In the genomic region with DNA sequence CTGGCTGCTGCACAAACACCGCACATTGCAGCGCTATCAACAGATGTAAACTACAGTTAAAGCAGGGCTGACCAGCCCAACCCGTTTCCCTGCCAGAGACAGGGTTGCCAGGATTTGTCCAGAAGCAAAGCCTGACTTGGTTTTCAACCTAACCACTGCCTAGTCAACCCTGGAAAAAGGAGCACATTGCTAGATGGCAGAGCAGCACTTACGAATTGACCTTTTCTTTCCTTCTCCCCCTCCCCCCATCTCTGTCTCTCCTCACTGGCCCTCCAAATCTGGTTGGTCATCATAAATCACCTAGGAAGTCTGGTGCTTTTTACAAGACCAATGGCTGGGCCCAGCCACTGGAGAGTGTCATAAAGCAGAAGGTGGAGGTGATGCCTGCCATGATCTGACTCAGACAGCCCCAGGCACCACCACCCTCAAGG, we compare ENCODE assay signal across 35 cellular contexts. TPM values are rescaled to one million over a fixed set of nuclear protein-coding genes. Genes with fewer than 3 reads are reported as not detected.
DNase-seq lines count a peak whose midpoint lies in the region; ATAC-seq and TF ChIP-seq lines count a peak whose summit lies in the region.
"Had no signal": no experiment of that assay in that cellular context is flagged by ENCODE, and none has a peak within 500 bp of the region (broad histone marks: within the 10 kb centered on the region; RNA-seq: fewer than 3 reads in every experiment).

No MANE protein-coding gene starts in this region.

- ATAC-seq in WTC11 = no peak
- ATAC-seq: GM12878; naive thymus-derived CD4-positive, alpha-beta T cell had no signal

- H4K91ac ChIP-seq in H9 (ENCODE audit: insufficient read length, low read depth, low read length) = no peak overlapping the region

- H3K9ac ChIP-seq in H9 (ENCODE audit: extremely low read depth, insufficient read length, low read length) = no peak overlapping the region

- no peaks in the 10 kb centered on the region for H3K79me1 ChIP-seq in H9 (ENCODE audit: insufficient read depth, low read depth, low read length, poor library complexity, severe bottlenecking)

- no peaks in the 10 kb centered on the region for H3K23me2 ChIP-seq in H9 (ENCODE audit: insufficient read length, low read depth, low read length, poor library complexity, severe bottlenecking)

- H3T11ph ChIP-seq in H9 (ENCODE audit: low read length) = no peak overlapping the region

- H3K4me1 ChIP-seq in H9 (ENCODE audit: insufficient read depth, low read length) = no peaks in the 10 kb centered on the region
- H3K4me1 ChIP-seq: breast epithelium, Peyer's patch, SJCRH30, tibial artery had no signal

- peaks cover 14 to 62% (median 38%) of the 10 kb centered on the region in 3 experiments; a peak in 6 of 7 replicates for H3K36me3 Mint-ChIP-seq in H9 (ENCODE audit: insufficient read depth in 1 of 3, low read depth in 3 of 3)
- H3K36me3 Mint-ChIP-seq in WTC11 = peaks cover 46% of the 10 kb centered on the region
- peaks cover 15% of the 10 kb centered on the region for H3K36me3 Mint-ChIP-seq in glutamatergic neuron (ENCODE audit: unreplicated experiment)

- no peak overlapping the region for H2AK5ac ChIP-seq in H9 (ENCODE audit: insufficient read length, low read length)

- no peak for DNase-seq in H9
- DNase-seq in WTC11 (ENCODE audit: low spot score) = no peak
- no peak for DNase-seq in glutamatergic neuron
- DNase-seq in renal cortical epithelial cell (ENCODE audit: low read depth) = peak; percentile 13
- DNase-seq in mucosa of gallbladder (ENCODE audit: low spot score) = no peak
- no peak for DNase-seq in NCI-H2196 (lab: John Stamatoyannopoulos, UW; ENCODE audit: unreplicated experiment)
- DNase-seq in stimulated activated CD4-positive, alpha-beta T cell treated with anti-CD3 and anti-CD28 coated beads, Interleukin-12 subunit alpha, Interleukin-12 subunit beta, amount 100 ng/mL, for 4 hours = no peak
- DNase-seq in caudate nucleus (lab: John Stamatoyannopoulos, UW) = no peak
- DNase-seq: ACHN; activated CD4-positive, alpha-beta T cell treated with anti-CD3 and anti-CD28 coated beads, Interleukin-2, amount 50 U/mL, for 1 hour; activated CD4-positive, CD25-positive, alpha-beta regulatory T cell; activated effector memory CD4-positive, alpha-beta T cell treated with anti-CD3 and anti-CD28 coated beads, Interleukin-2, amount 50 U/mL, for 16 hours; activated T-cell treated with anti-CD3 and anti-CD28 coated beads, Interleukin-2, amount 50 U/mL, for 24 hours; anterior cingulate cortex; effector CD8-positive, alpha-beta T cell; EL; GOT3; head of caudate nucleus; KG1; kidney; midbrain; MM.1S; naive thymus-derived CD4-positive, alpha-beta T cell; NCI-H2029 treated with DMSO at 0.1 percent for 48 hours; NCI-H526 treated with DMSO at 0.1 percent for 48 hours; nucleus accumbens; Peyer's patch; SJCRH30; T1000; tibial artery had no signal

- H3K27ac ChIP-seq in H9 (ENCODE audit: insufficient read length, low read depth, low read length) (no peak overlapping the region), caudate nucleus (ENCODE audit: low read depth, low read length) (no peak overlapping the region)
- H3K27ac ChIP-seq: breast epithelium, Peyer's patch, SJCRH30, tibial artery had no signal

- no peak overlapping the region for H4K5ac ChIP-seq in H9 (ENCODE audit: insufficient read length, low read depth, low read length)

- no peaks in the 10 kb centered on the region for H3K9me3 ChIP-seq in H9 (ENCODE audit: control insufficient read depth, low read depth, low read length)
- H3K9me3 ChIP-seq: breast epithelium, Peyer's patch, SJCRH30, tibial artery had no signal

- no CpG with 5 or more reads among the region's 4 CpGs for WGBS in H9 (ENCODE audit: extremely low coverage, insufficient read length, low lambda C conversion rate)

- no peak overlapping the region for H3K14ac ChIP-seq in H9 (ENCODE audit: insufficient read depth, low read length)

- no peak overlapping the region for H3K4me2 ChIP-seq in H9 (ENCODE audit: insufficient read depth, insufficient read length, low read length)

- no peak overlapping the region for H2AFZ ChIP-seq in H9 (ENCODE audit: low read length)

- H3K9me3 Mint-ChIP-seq in H9 = no peaks in the 10 kb centered on the region
- no peaks in the 10 kb centered on the region for H3K9me3 Mint-ChIP-seq in WTC11
- H3K9me3 Mint-ChIP-seq in glutamatergic neuron (ENCODE audit: unreplicated experiment) = peaks cover 6% of the 10 kb centered on the region
- H3K9me3 Mint-ChIP-seq: activated T-cell treated with anti-CD3 and anti-CD28 coated beads, Interleukin-2, amount 50 U/mL, for 24 hours; naive thymus-derived CD4-positive, alpha-beta T cell; stimulated activated naive CD8-positive, alpha-beta T cell treated with anti-CD3 and anti-CD28 coated beads, Interleukin-15, Interleukin-2, amounts not matched to agents 100 ng/mL and 50 ng/mL, for 24 hours had no signal

- H4K20me1 ChIP-seq in H9 (ENCODE audit: control insufficient read depth, insufficient read depth, insufficient read length) = no peaks in the 10 kb centered on the region

- CTCF ChIA-PET in WTC11 (lab: Charles Lee) = no interaction called here

- no peaks in the 10 kb centered on the region for H3K79me2 ChIP-seq in H9 (ENCODE audit: insufficient read depth, low read length)

- no peak overlapping the region for H2BK5ac ChIP-seq in H9 (ENCODE audit: insufficient read length, low read length)

- POLR2A ChIA-PET in WTC11 (lab: Charles Lee) = no interaction called here

- H3K27me3 Mint-ChIP-seq in H9 (ENCODE audit: low read depth) = no peaks in the 10 kb centered on the region
- no peaks in the 10 kb centered on the region for H3K27me3 Mint-ChIP-seq in WTC11 (ENCODE audit: low read depth)
- H3K27me3 Mint-ChIP-seq in glutamatergic neuron (ENCODE audit: unreplicated experiment) = no peaks in the 10 kb centered on the region
- H3K27me3 Mint-ChIP-seq: activated naive CD8-positive, alpha-beta T cell; activated T-cell treated with anti-CD3 and anti-CD28 coated beads, Interleukin-2, amount 50 U/mL, for 24 hours; B cell; naive thymus-derived CD4-positive, alpha-beta T cell; stimulated activated naive CD8-positive, alpha-beta T cell treated with anti-CD3 and anti-CD28 coated beads, Interleukin-15, Interleukin-2, amounts not matched to agents 100 ng/mL and 50 ng/mL, for 24 hours had no signal

- TF ChIP-seq CTCF in H9 (conservative IDR thresholded peaks at IDR 0.05) = no peak
- no peak for TF ChIP-seq CTCF in WTC11 (IDR thresholded peaks at IDR 0.05)
- TF ChIP-seq CTCF in glutamatergic neuron (IDR thresholded peaks at IDR 0.05; ENCODE audit: partially characterized antibody, unreplicated experiment) = no peak

- no peak overlapping the region for H4K8ac ChIP-seq in H9 (replicated peaks; ENCODE audit: insufficient read length, low read depth, low read length)

- no peak overlapping the region for H3K18ac ChIP-seq in H9 (ENCODE audit: insufficient read length, low read depth, low read length)

- no peaks in the 10 kb centered on the region; a peak in 1 of 4 replicates for H3K4me1 Mint-ChIP-seq in H9
- no peaks in the 10 kb centered on the region; the same call in 1 of the 2 replicates for H3K4me1 Mint-ChIP-seq in WTC11
- H3K4me1 Mint-ChIP-seq in glutamatergic neuron (ENCODE audit: low read depth, unreplicated experiment) = peaks cover 30% of the 10 kb centered on the region
- H3K4me1 Mint-ChIP-seq: B cell had no signal

- H3K27ac Mint-ChIP-seq in H9 (peak overlapping the region in 2 of 3 experiments; percentile 40 to 46; a peak in 2 of 7 replicates), WTC11 (peak overlapping the region; percentile 49; the same call in 1 of the 2 replicates), glutamatergic neuron (ENCODE audit: unreplicated experiment) (peak overlapping the region; percentile 25)
- H3K27ac Mint-ChIP-seq: activated naive CD8-positive, alpha-beta T cell; B cell; naive thymus-derived CD4-positive, alpha-beta T cell; stimulated activated naive CD8-positive, alpha-beta T cell treated with anti-CD3 and anti-CD28 coated beads, Interleukin-15, Interleukin-2, amounts not matched to agents 100 ng/mL and 50 ng/mL, for 24 hours had no signal

- H3K4ac ChIP-seq in H9 (ENCODE audit: low read depth, low read length) = no peak overlapping the region

- H3K23ac ChIP-seq in H9 (ENCODE audit: insufficient read length, low read depth, low read length) = no peak overlapping the region

- H3K4me3 Mint-ChIP-seq in H9 = no peak overlapping the region
- H3K4me3 Mint-ChIP-seq in WTC11 = no peak overlapping the region
- H3K4me3 Mint-ChIP-seq in glutamatergic neuron (ENCODE audit: unreplicated experiment) = no peak overlapping the region
- H3K4me3 Mint-ChIP-seq: activated naive CD8-positive, alpha-beta T cell; activated T-cell treated with anti-CD3 and anti-CD28 coated beads, Interleukin-2, amount 50 U/mL, for 24 hours; B cell; naive thymus-derived CD4-positive, alpha-beta T cell; stimulated activated naive CD8-positive, alpha-beta T cell treated with anti-CD3 and anti-CD28 coated beads, Interleukin-15, Interleukin-2, amounts not matched to agents 100 ng/mL and 50 ng/mL, for 24 hours had no signal

- no peak overlapping the region for H2BK20ac ChIP-seq in H9 (ENCODE audit: low read depth, low read length, poor library complexity, severe bottlenecking)

- H2BK15ac ChIP-seq in H9 (ENCODE audit: low read depth, low read length) = no peak overlapping the region

- H3K56ac ChIP-seq in H9 (ENCODE audit: insufficient read length, low read depth, low read length) = no peak overlapping the region

- H3K27me3 ChIP-seq in H9 (ENCODE audit: insufficient read depth, low read length) = no peaks in the 10 kb centered on the region
- H3K27me3 ChIP-seq: breast epithelium, Peyer's patch, SJCRH30, tibial artery had no signal

- H2BK120ac ChIP-seq in H9 (ENCODE audit: low read depth, low read length, poor library complexity, severe bottlenecking) = no peak overlapping the region

- no peak overlapping the region for H2BK12ac ChIP-seq in H9 (ENCODE audit: insufficient read length, low read depth, low read length)

TF ChIP-seq in WTC11, 78 proteins besides CTCF, POLR2A, EP300 and RAD21 (continues in another document):
- no peak for TF ChIP-seq FOXP1 (CRISPR knock-in tag; IDR thresholded peaks at IDR 0.05; ENCODE audit: borderline replicate concordance)

RNA-seq across cellular contexts. Expression of a gene that starts 51.3 kb away (rescaled TPM):
- 32.5 and 37.6 TPM in 2 replicates for total RNA-seq in H9 (2021)
- total RNA-seq in WTC11 (2021) = 29.1 to 35.2 TPM (median 31.1 TPM) in 3 replicates
- 134 TPM for total RNA-seq in glutamatergic neuron (ENCODE audit: unreplicated experiment)
- 12.0 and 93.6 TPM in 2 replicates for total RNA-seq in renal cortical epithelial cell
- total RNA-seq in mucosa of gallbladder = 37.8 TPM
